9 cellular contexts compared by ENCODE assay signal in the genomic region with DNA sequence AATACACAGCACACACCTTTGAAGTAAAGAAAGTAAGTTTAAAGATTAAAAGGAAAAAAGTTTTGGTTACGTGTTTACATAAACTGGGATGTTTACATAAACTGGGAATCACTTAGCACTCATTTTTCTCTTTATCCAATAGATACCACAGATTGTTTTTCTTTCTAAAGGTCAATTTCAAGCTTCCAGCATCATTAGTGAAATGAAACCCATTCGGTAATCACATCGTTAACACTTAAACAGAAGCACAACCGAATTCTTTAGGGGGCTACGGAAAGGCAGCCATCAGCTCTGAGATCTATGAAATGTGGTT. TPM values are rescaled to one million over a fixed set of nuclear protein-coding genes. Genes with fewer than 3 reads are reported as not detected.
DNase-seq lines count a peak whose midpoint lies in the region; ATAC-seq and TF ChIP-seq lines count a peak whose summit lies in the region.
"Had no signal": no experiment of that assay in that cellular context is flagged by ENCODE, and none has a peak within 500 bp of the region (broad histone marks: within the 10 kb centered on the region; RNA-seq: fewer than 3 reads in every experiment).

No MANE protein-coding gene starts in this region.

- no peak for TF ChIP-seq POLR2A in esophagus muscularis mucosa (IDR thresholded peaks at IDR 0.05; ENCODE audit: low read depth)
- TF ChIP-seq POLR2A in ovary (IDR thresholded peaks at IDR 0.05), result no peak

- no peaks in the 10 kb centered on the region for H3F3A ChIP-seq in PC-3 (ENCODE audit: low read length, unreplicated experiment)

- peak overlapping the region; percentile 83 to 94 (median 88) for H3K4me3 Mint-ChIP-seq in CD4-positive, alpha-beta memory T cell

- no peaks in the 10 kb centered on the region for H4K20me1 ChIP-seq in PC-3 (ENCODE audit: low read length)

- WGBS in esophagus muscularis mucosa, result 3% methylated on average over 5 of the region's 5 CpGs
- WGBS in ovary, 3 donors, result 2 to 5% (median 5%) methylated on average over 5 of the region's 5 CpGs

- peaks cover 0 to 2% (median 0%) of the 10 kb centered on the region in 8 donors for H3K9me3 Mint-ChIP-seq in CD4-positive, alpha-beta memory T cell

- BruUV-seq in PC-3 (replicated peaks; lab: Mats Ljungman, UMichigan), result no TSS peak

- no peak for DNase-seq in CD4-positive, alpha-beta memory T cell
- DNase-seq in PC-3 (no peak), esophagus muscularis mucosa (ENCODE audit: extremely low spot score) (no peak), ovary (no peak), COLO668 (lab: John Stamatoyannopoulos, UW; ENCODE audit: unreplicated experiment) (no peak), DMS53 treated with DMSO at 0.1 percent for 48 hours (lab: John Stamatoyannopoulos, UW; ENCODE audit: unreplicated experiment) (no peak)

- POLR2A ChIA-PET in CD4-positive, alpha-beta memory T cell (lab: Charles Lee; ENCODE audit: partially characterized antibody), result no interaction called here
- POLR2A ChIA-PET in PC-3 (lab: Charles Lee; ENCODE audit: unreplicated experiment), result no interaction called here

- no peak for TF ChIP-seq CTCF in PC-3 (conservative IDR thresholded peaks at IDR 0.05; ENCODE audit: low read depth, low read length)
- no peak for TF ChIP-seq CTCF in esophagus muscularis mucosa (IDR thresholded peaks at IDR 0.05)
- TF ChIP-seq CTCF in ovary (IDR thresholded peaks at IDR 0.05), result no peak

- no peak overlapping the region for H3K27ac ChIP-seq in CD4-positive, alpha-beta memory T cell (ENCODE audit: low read depth, low read length)
- H3K27ac ChIP-seq in PC-3 (ENCODE audit: low read length) (no peak overlapping the region), esophagus muscularis mucosa (replicated peaks in 1 of 4) (peak overlapping the region; percentile 57 to 79 (median 71)), ovary (peak overlapping the region; percentile 51 to 71)

- H3K36me3 Mint-ChIP-seq in CD4-positive, alpha-beta memory T cell, result no peaks in the 10 kb centered on the region

- no peaks in the 10 kb centered on the region for H3K9me2 ChIP-seq in PC-3 (replicated peaks; ENCODE audit: low read length)

- H3K36me3 ChIP-seq in CD4-positive, alpha-beta memory T cell (ENCODE audit: insufficient read depth, low read length), result no peaks in the 10 kb centered on the region
- H3K36me3 ChIP-seq in PC-3 (ENCODE audit: low read depth, low read length), result no peaks in the 10 kb centered on the region
- H3K36me3 ChIP-seq in esophagus muscularis mucosa, result no peaks in the 10 kb centered on the region
- no peaks in the 10 kb centered on the region for H3K36me3 ChIP-seq in ovary

- no peaks in the 10 kb centered on the region for H3K4me1 ChIP-seq in CD4-positive, alpha-beta memory T cell (ENCODE audit: insufficient read depth, low read length)
- peaks cover 7% of the 10 kb centered on the region; the same call in 1 of the 2 replicates for H3K4me1 ChIP-seq in PC-3 (ENCODE audit: insufficient read depth, low read length)
- H3K4me1 ChIP-seq in esophagus muscularis mucosa, result peaks cover 4 to 20% (median 15%) of the 10 kb centered on the region in 4 donors
- no peaks in the 10 kb centered on the region for H3K4me1 ChIP-seq in ovary (ENCODE audit: insufficient read depth)

- peaks cover 7 to 16% (median 12%) of the 10 kb centered on the region in 4 donors for H3K4me1 Mint-ChIP-seq in CD4-positive, alpha-beta memory T cell

- intact Hi-C loops in CD4-positive, alpha-beta memory T cell (cut with micrococcal nuclease), result no loop called here
- intact Hi-C loops in PC-3 (cut with micrococcal nuclease), result loop anchor here (1.0 to 5.0 kb wide), 2 partner anchors 56 to 134 kb away; no protein-coding TSS in a partner anchor
- intact Hi-C loops in esophagus muscularis mucosa (cut with DNase I), result no loop called here
- intact Hi-C loops in ovary (cut with DNase I), result no loop called here

- peaks cover 18% of the 10 kb centered on the region for H3K27me3 ChIP-seq in CD4-positive, alpha-beta memory T cell (ENCODE audit: insufficient read depth, low read length)
- H3K27me3 ChIP-seq in PC-3 (ENCODE audit: low read length) (no peaks in the 10 kb centered on the region), esophagus muscularis mucosa (no peaks in the 10 kb centered on the region), ovary (no peaks in the 10 kb centered on the region)

- H3K27ac Mint-ChIP-seq in CD4-positive, alpha-beta memory T cell, result peak overlapping the region in 1 of 7 donors; percentile 82

- no peaks in the 10 kb centered on the region for H3K79me2 ChIP-seq in PC-3 (ENCODE audit: low read length)

- no peaks in the 10 kb centered on the region for H3K9me3 ChIP-seq in CD4-positive, alpha-beta memory T cell (ENCODE audit: control insufficient read depth in 1 of 2, low read length in 2 of 2)
- H3K9me3 ChIP-seq in PC-3 (ENCODE audit: low read length) (no peaks in the 10 kb centered on the region), esophagus muscularis mucosa (no peaks in the 10 kb centered on the region), ovary (no peaks in the 10 kb centered on the region)

- no peak for TF ChIP-seq EP300 in esophagus muscularis mucosa (IDR thresholded peaks at IDR 0.05)
- TF ChIP-seq EP300 in ovary (IDR thresholded peaks at IDR 0.05), result no peak

- no peak for ATAC-seq in PC-3
- ATAC-seq in HG02610 (IDR thresholded peaks at IDR 0.05; ENCODE audit: unreplicated experiment), result no peak
- ATAC-seq in GM21576 (IDR thresholded peaks at IDR 0.05; ENCODE audit: unreplicated experiment), result no peak

- peaks cover 32 to 46% of the 10 kb centered on the region in 2 donors for H3K27me3 Mint-ChIP-seq in CD4-positive, alpha-beta memory T cell

- peak overlapping the region; percentile 93 for H3K4me2 ChIP-seq in PC-3 (ENCODE audit: low read length)

- H3K4me3 ChIP-seq in CD4-positive, alpha-beta memory T cell (ENCODE audit: low read length in 2 of 2), result no peak overlapping the region
- H3K4me3 ChIP-seq in PC-3 (ENCODE audit: low read length) (peak overlapping the region; percentile 90), esophagus muscularis mucosa (peak overlapping the region; percentile 74 to 86 (median 78)), ovary (peak overlapping the region; percentile 50)
- H3K4me3 ChIP-seq: GM12878 had no signal

- CTCF ChIA-PET in CD4-positive, alpha-beta memory T cell (lab: Charles Lee; ENCODE audit: partially characterized antibody), result no interaction called here
- CTCF ChIA-PET in PC-3 (lab: Charles Lee), result no interaction called here

- peak overlapping the region; percentile 74 for H3K9ac ChIP-seq in PC-3 (ENCODE audit: low read length)

- H2AFZ ChIP-seq in PC-3 (ENCODE audit: low read length), result peak overlapping the region; percentile 89

RNA-seq across cellular contexts. Expression of a gene that starts 1.1 kb away (rescaled TPM):
- under 1 TPM; 0.14 to 0.32 TPM for total RNA-seq in CD4-positive, alpha-beta memory T cell
- not detected for polyA plus RNA-seq in CD4-positive, alpha-beta memory T cell
- total RNA-seq in PC-3 (2014; rRNA removed), result 2.1 and 3.4 TPM in 2 replicates
- under 1 TPM; 0.39 to 0.83 (median 0.79) TPM for total RNA-seq in esophagus muscularis mucosa
- total RNA-seq in ovary, result 10 to 100 TPM in 1 of 7 donors, 1 to 10 TPM in 5, under 1 TPM in 1; 0.83 to 11.0 (median 2.7) TPM
- 1 to 10 TPM; 1.4 to 2.5 TPM for polyA plus RNA-seq in ovary
- total RNA-seq: GM12878 had no signal
- polyA plus RNA-seq: GM12878 had no signal

Comparison
In these comparisons a context has a peak if more than half of its experiments do, and no peak if none do; other contexts are left out.
1. H3K27ac ChIP-seq: peak in esophagus muscularis mucosa (4 of 4) and ovary (2 of 2); none in CD4-positive, alpha-beta memory T cell (single experiment) and PC-3 (single experiment).
2. H3K4me3 ChIP-seq: peak in PC-3 (single experiment), esophagus muscularis mucosa (4 of 4) and ovary (single experiment); none in CD4-positive, alpha-beta memory T cell (0 of 2).